11 cellular contexts compared by ENCODE assay signal in genomic region chr11:33892906-33893594, GRCh38. TPM values are rescaled to one million over a fixed set of nuclear protein-coding genes. Genes with fewer than 3 reads are reported as not detected.
DNase-seq lines count a peak whose midpoint lies in the region; ATAC-seq and TF ChIP-seq lines count a peak whose summit lies in the region.
"Had no signal": no experiment of that assay in that cellular context is flagged by ENCODE, and none has a peak within 500 bp of the region (broad histone marks: within the 10 kb centered on the region; RNA-seq: fewer than 3 reads in every experiment).

No MANE protein-coding gene starts in this region.

- peaks cover 45% of the 10 kb centered on the region for H3K4me1 Mint-ChIP-seq in activated CD8-positive, alpha-beta T cell treated with anti-CD3 and anti-CD28 coated beads for 36 hours (ENCODE audit: low read depth)

- in situ Hi-C loops in ACHN (cut with HindIII; ENCODE audit: low pct_ligation_motif_present, low pct_unique_long_range_greater_than_20kb, low sequenced_read_pairs), result no loop called here

- no peak overlapping the region for H2AFZ ChIP-seq in MM.1S (ENCODE audit: low read length)

- intact Hi-C loops in activated CD8-positive, alpha-beta T cell treated with anti-CD3 and anti-CD28 coated beads for 36 hours (cut with micrococcal nuclease), result loop anchor here (10.0 kb wide), 1 partner anchor 352 kb away; no protein-coding TSS in a partner anchor
- intact Hi-C loops in psoas muscle (cut with DNase I), result loop anchor here in 1 of 2 donors (5.0 kb wide), 1 partner anchor 1311 kb away; the partner anchor contains the start of gene EIF3M

- H3K9me3 Mint-ChIP-seq in activated CD8-positive, alpha-beta T cell treated with anti-CD3 and anti-CD28 coated beads for 36 hours, result no peaks in the 10 kb centered on the region

- no peak for TF ChIP-seq CTCF in GM12864 (IDR thresholded peaks at IDR 0.05; ENCODE audit: low read depth, low read length, missing control alignments)
- TF ChIP-seq CTCF in MM.1S (IDR thresholded peaks at IDR 0.05; ENCODE audit: low read length), result no peak
- TF ChIP-seq CTCF in activated CD8-positive, alpha-beta T cell treated with anti-CD3 and anti-CD28 coated beads for 36 hours (IDR thresholded peaks at IDR 0.05), result no peak
- TF ChIP-seq CTCF in psoas muscle (IDR thresholded peaks at IDR 0.05), result no peak

- 36 to 75% (median 43%) methylated on average over 11 of the region's 11 CpGs for WGBS in psoas muscle, 3 donors

- H3K79me2 ChIP-seq in MM.1S (ENCODE audit: low read length), result no peaks in the 10 kb centered on the region

- H3K4me1 ChIP-seq in MM.1S (ENCODE audit: low read length) (peaks cover 14% of the 10 kb centered on the region), psoas muscle (peaks cover 7% of the 10 kb centered on the region)

- no peaks in the 10 kb centered on the region for H3K9me2 ChIP-seq in MM.1S (replicated peaks; ENCODE audit: insufficient read depth, low read length)

- H3K27me3 ChIP-seq in MM.1S (replicated peaks; ENCODE audit: insufficient read depth, low read length) (peaks cover 87% of the 10 kb centered on the region), psoas muscle (ENCODE audit: insufficient read depth in 3 of 3, low read length in 2 of 3) (no peaks in the 10 kb centered on the region)

- peak overlapping the region; percentile 42 for H3K4me3 Mint-ChIP-seq in activated CD8-positive, alpha-beta T cell treated with anti-CD3 and anti-CD28 coated beads for 36 hours

- H3K4me3 ChIP-seq in GM12864 (ENCODE audit: low read depth, low read length) (peak overlapping the region; percentile 71; the same call in 1 of the 2 replicates), MM.1S (ENCODE audit: low read length) (peak overlapping the region; percentile 46; the same call in 1 of the 2 replicates), psoas muscle (peak overlapping the region; percentile 4)

- POLR2A ChIA-PET in activated CD8-positive, alpha-beta T cell treated with anti-CD3 and anti-CD28 coated beads for 36 hours (lab: Charles Lee), result interaction anchor here (0.7 to 1.3 kb wide), 4 partner anchors 15 to 346 kb away, joined by 3 read pairs; no protein-coding TSS in a partner anchor

- H3K9ac ChIP-seq in MM.1S (ENCODE audit: low read length), result no peak overlapping the region

- no peak for DNase-seq in GM12864 (ENCODE audit: low read depth)
- no peak for DNase-seq in MM.1S
- DNase-seq in activated CD8-positive, alpha-beta T cell treated with anti-CD3 and anti-CD28 coated beads for 36 hours, result peak; percentile 33
- DNase-seq in psoas muscle, result no peak
- no peak for DNase-seq in hypothalamus (lab: John Stamatoyannopoulos, UW)
- no peak for DNase-seq in ACHN
- DNase-seq: esophagus squamous epithelium, IMR-90, NCI-H2227 treated with DMSO at 0.1 percent for 48 hours, Right ventricle myocardium superior had no signal

- H3F3A ChIP-seq in MM.1S (ENCODE audit: insufficient read depth, low read length), result peaks cover 14% of the 10 kb centered on the region

- peak overlapping the region; percentile 78 for H3K27ac Mint-ChIP-seq in activated CD8-positive, alpha-beta T cell treated with anti-CD3 and anti-CD28 coated beads for 36 hours

- H4K20me1 ChIP-seq in MM.1S (ENCODE audit: insufficient read depth, low read length), result no peaks in the 10 kb centered on the region

- CTCF ChIA-PET in activated CD8-positive, alpha-beta T cell treated with anti-CD3 and anti-CD28 coated beads for 36 hours (lab: Charles Lee), result interaction anchor here (0.7 to 2.5 kb wide), 10 partner anchors 11 to 833 kb away, joined by 3 to 9 read pairs (median 4); no protein-coding TSS in a partner anchor

- peak overlapping the region; percentile 76 for H3K4me2 ChIP-seq in MM.1S (ENCODE audit: low read depth, low read length)

- H3K36me3 ChIP-seq in MM.1S (replicated peaks; ENCODE audit: insufficient read depth, low read length), result no peaks in the 10 kb centered on the region
- no peaks in the 10 kb centered on the region for H3K36me3 ChIP-seq in psoas muscle (ENCODE audit: insufficient read depth in 1 of 2, low read depth in 1 of 2)
- H3K36me3 ChIP-seq: esophagus squamous epithelium had no signal

- H3K36me3 Mint-ChIP-seq in activated CD8-positive, alpha-beta T cell treated with anti-CD3 and anti-CD28 coated beads for 36 hours (ENCODE audit: low read depth), result no peaks in the 10 kb centered on the region

- H3K9me3 ChIP-seq in MM.1S (replicated peaks; ENCODE audit: insufficient read depth, low read length), result no peaks in the 10 kb centered on the region
- no peaks in the 10 kb centered on the region for H3K9me3 ChIP-seq in psoas muscle
- H3K9me3 ChIP-seq: esophagus squamous epithelium had no signal

- H3K27me3 Mint-ChIP-seq in activated CD8-positive, alpha-beta T cell treated with anti-CD3 and anti-CD28 coated beads for 36 hours, result peaks cover 59% of the 10 kb centered on the region

- H3K27ac ChIP-seq in MM.1S (ENCODE audit: low read length) (no peak overlapping the region), psoas muscle (peak overlapping the region; percentile 75)

- no peak for ATAC-seq in activated CD8-positive, alpha-beta T cell treated with anti-CD3 and anti-CD28 coated beads for 36 hours
- peak in 3 of 4 donors; percentile 29 to 70 (median 49) for ATAC-seq in psoas muscle
- ATAC-seq in GM21367 (IDR thresholded peaks at IDR 0.05; ENCODE audit: unreplicated experiment), result no peak

RNA-seq across cellular contexts. Expression of gene LMO2, which starts 1.2 kb away (rescaled TPM):
- not detected for total RNA-seq in activated CD8-positive, alpha-beta T cell treated with anti-CD3 and anti-CD28 coated beads for 36 hours
- 10 to 100 TPM; 11.1 to 47.1 (median 14.6) TPM for total RNA-seq in psoas muscle
- polyA plus RNA-seq in psoas muscle, result 10 to 100 TPM in 1 of 3 donors, 1 to 10 TPM in 2; 8.0 to 12.3 (median 9.5) TPM
- total RNA-seq: IMR-90 had no signal
- polyA plus RNA-seq: IMR-90 had no signal

Comparison
In these comparisons a context has a peak if more than half of its experiments do, and no peak if none do; other contexts are left out.
1. H3K4me3 ChIP-seq: peak in every context shown above with its lines; median percentile 71 in GM12864; 46 in MM.1S; 4 in psoas muscle.
2. ATAC-seq: peak in psoas muscle (3 of 4); none in activated CD8-positive, alpha-beta T cell treated with anti-CD3 and anti-CD28 coated beads for 36 hours (single experiment) and GM21367 (single experiment).
3. RNA of gene LMO2, which starts 1.2 kb away (total RNA-seq): 11.1 to 47.1 TPM in psoas muscle; not detected in activated CD8-positive, alpha-beta T cell treated with anti-CD3 and anti-CD28 coated beads for 36 hours; every median in the first group is over 10 times any median in the second.